1 cellular context compared by ENCODE assay signal in the genomic region with DNA sequence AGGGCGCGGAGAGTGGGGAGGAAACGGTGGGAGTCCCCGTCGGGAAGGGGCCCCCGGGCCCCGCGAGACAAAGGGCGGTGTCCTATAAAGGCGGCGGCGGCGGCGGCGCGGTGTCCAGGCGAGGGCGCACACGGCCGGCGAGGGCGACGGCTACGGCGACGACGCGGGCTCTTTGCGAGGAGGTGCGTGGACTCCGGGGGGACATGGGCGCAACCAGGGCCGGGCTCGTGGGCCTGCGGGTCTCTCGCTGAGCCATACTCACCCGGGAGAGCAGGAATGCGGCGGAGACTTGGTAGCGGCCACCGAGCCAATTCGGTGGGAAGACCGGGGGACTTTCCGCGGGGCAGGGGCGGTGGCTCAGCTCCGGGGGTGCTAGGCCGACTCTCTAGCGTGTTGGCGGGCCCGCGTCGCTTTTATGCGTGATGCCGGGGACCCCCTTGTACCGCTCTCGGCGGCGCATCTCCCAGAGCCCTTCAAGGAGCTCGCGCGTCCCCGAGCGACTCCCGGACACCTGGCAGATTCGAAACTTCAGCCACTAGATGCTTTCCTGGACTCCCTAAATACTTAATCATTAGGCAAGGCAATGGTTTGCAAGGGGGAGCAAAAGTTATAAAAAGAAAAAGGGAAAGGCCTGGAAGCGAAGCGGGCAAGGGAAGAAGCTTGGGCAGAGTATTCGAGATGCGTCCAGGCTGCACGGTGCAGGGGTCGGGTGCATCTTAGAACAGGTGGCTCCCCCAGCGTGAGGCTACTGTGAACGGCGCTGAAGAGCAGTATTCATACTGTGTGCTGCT.
TF ChIP-seq lines count a peak whose summit lies in the region.

No MANE protein-coding gene starts in this region.

TF ChIP-seq in HepG2, 621 proteins besides CTCF, POLR2A, EP300 and RAD21 (continued from another document and continues in another):
- TF ChIP-seq ZBTB46 (CRISPR knock-in tag; IDR thresholded peaks at IDR 0.05; ENCODE audit: borderline replicate concordance) (no peak), SYNCRIP (IDR thresholded peaks at IDR 0.05; ENCODE audit: insufficient read depth, low read depth, low read length) (no peak), ZNF274 (CRISPR knock-in tag; IDR thresholded peaks at IDR 0.05) (peak; percentile 63; the same call in 1 of the 2 replicates), SPEN (CRISPR knock-in tag; IDR thresholded peaks at IDR 0.05; ENCODE audit: low read depth) (peak; percentile 47; the same call in 1 of the 2 replicates), KDM5B (CRISPR knock-in tag; IDR thresholded peaks at IDR 0.05; ENCODE audit: borderline replicate concordance) (peak; percentile 86), EED (CRISPR knock-in tag; IDR thresholded peaks at IDR 0.05) (no peak; the same call in 1 of the 2 replicates), GPN1 (CRISPR knock-in tag; IDR thresholded peaks at IDR 0.05; ENCODE audit: borderline replicate concordance) (no peak), ZBTB7A (CRISPR knock-in tag; IDR thresholded peaks at IDR 0.05) (0 out of 2 replicates have a peak, but pooled peaks have one; percentile 77), THAP7 (CRISPR knock-in tag; IDR thresholded peaks at IDR 0.05) (peak; percentile 54; the same call in 1 of the 2 replicates), XRCC5 (optimal IDR thresholded peaks at IDR 0.05; ENCODE audit: low read length) (peak; percentile 41), ZNF768 (CRISPR knock-in tag; IDR thresholded peaks at IDR 0.05) (peak; percentile 74; the same call in 1 of the 2 replicates), NPAS2 (CRISPR knock-in tag; IDR thresholded peaks at IDR 0.05; ENCODE audit: borderline replicate concordance) (no peak), MYPOP (CRISPR knock-in tag; IDR thresholded peaks at IDR 0.05) (0 out of 2 replicates have a peak, but pooled peaks have one; percentile 62), ATF7-NPFF (CRISPR knock-in tag; IDR thresholded peaks at IDR 0.05; ENCODE audit: low read depth) (0 out of 2 replicates have a peak, but pooled peaks have one; percentile 59), SALL2 (CRISPR knock-in tag; IDR thresholded peaks at IDR 0.05) (no peak), GPBP1L1 (CRISPR knock-in tag; IDR thresholded peaks at IDR 0.05) (no peak), AGO2 (optimal IDR thresholded peaks at IDR 0.05; ENCODE audit: low read depth, low read length) (no peak), FOSL2 (CRISPR knock-in tag; IDR thresholded peaks at IDR 0.05) (no peak), PRDM15 (CRISPR knock-in tag; IDR thresholded peaks at IDR 0.05) (no peak), SOX5 (CRISPR knock-in tag; IDR thresholded peaks at IDR 0.05; ENCODE audit: borderline replicate concordance) (peak; percentile 28; the same call in 1 of the 2 replicates), ARHGAP35 (CRISPR knock-in tag; IDR thresholded peaks at IDR 0.05; ENCODE audit: borderline replicate concordance) (no peak), ZNF816 (CRISPR knock-in tag; IDR thresholded peaks at IDR 0.05; ENCODE audit: borderline replicate concordance) (no peak), ZBTB14 (CRISPR knock-in tag; IDR thresholded peaks at IDR 0.05) (peak; percentile 27; the same call in 1 of the 2 replicates), ZNF782 (CRISPR knock-in tag; IDR thresholded peaks at IDR 0.05; ENCODE audit: borderline replicate concordance) (no peak), PTBP1 (IDR thresholded peaks at IDR 0.05; ENCODE audit: low read depth, low read length, poor library complexity, severe bottlenecking) (no peak), HNF4G (IDR thresholded peaks at IDR 0.05; ENCODE audit: borderline replicate concordance, low read depth, low read length) (no peak), HNF4G (CRISPR knock-in tag; IDR thresholded peaks at IDR 0.05; ENCODE audit: borderline replicate concordance, low read depth) (no peak), HOXA9 (CRISPR knock-in tag; IDR thresholded peaks at IDR 0.05; ENCODE audit: borderline replicate concordance) (no peak), SRY (CRISPR knock-in tag; IDR thresholded peaks at IDR 0.05) (no peak), SIX4 (CRISPR knock-in tag; IDR thresholded peaks at IDR 0.05) (no peak), PCBP2 (optimal IDR thresholded peaks at IDR 0.05; ENCODE audit: low read depth, low read length, poor library complexity, severe bottlenecking) (no peak), ZFP1 (CRISPR knock-in tag; IDR thresholded peaks at IDR 0.05) (no peak), MXI1 (IDR thresholded peaks at IDR 0.05; ENCODE audit: borderline replicate concordance, low read depth, low read length) (no peak), JUND (CRISPR knock-in tag; IDR thresholded peaks at IDR 0.05) (no peak), ZNF354B (CRISPR knock-in tag; IDR thresholded peaks at IDR 0.05) (no peak), ONECUT2 (CRISPR knock-in tag; IDR thresholded peaks at IDR 0.05) (no peak), TCF12 (IDR thresholded peaks at IDR 0.05) (no peak), TCF12 (CRISPR knock-in tag; IDR thresholded peaks at IDR 0.05) (no peak), ZNF224 (CRISPR knock-in tag; IDR thresholded peaks at IDR 0.05) (no peak), E2F5 (CRISPR knock-in tag; conservative IDR thresholded peaks at IDR 0.05) (no peak; the same call in 1 of the 2 replicates), ZNF691 (CRISPR knock-in tag; IDR thresholded peaks at IDR 0.05; ENCODE audit: borderline replicate concordance, low read depth) (peak; percentile 49; the same call in 1 of the 2 replicates), NAIF1 (CRISPR knock-in tag; IDR thresholded peaks at IDR 0.05; ENCODE audit: borderline replicate concordance) (no peak), NFIB (CRISPR knock-in tag; IDR thresholded peaks at IDR 0.05; ENCODE audit: borderline replicate concordance) (no peak), KLF15 (CRISPR knock-in tag; IDR thresholded peaks at IDR 0.05; ENCODE audit: borderline replicate concordance) (no peak), JDP2 (CRISPR knock-in tag; IDR thresholded peaks at IDR 0.05; ENCODE audit: borderline replicate concordance) (no peak), KDM2A (CRISPR knock-in tag; IDR thresholded peaks at IDR 0.05; ENCODE audit: borderline replicate concordance, low read depth) (peak; percentile 80)
- TF ChIP-seq, protein P1, sequence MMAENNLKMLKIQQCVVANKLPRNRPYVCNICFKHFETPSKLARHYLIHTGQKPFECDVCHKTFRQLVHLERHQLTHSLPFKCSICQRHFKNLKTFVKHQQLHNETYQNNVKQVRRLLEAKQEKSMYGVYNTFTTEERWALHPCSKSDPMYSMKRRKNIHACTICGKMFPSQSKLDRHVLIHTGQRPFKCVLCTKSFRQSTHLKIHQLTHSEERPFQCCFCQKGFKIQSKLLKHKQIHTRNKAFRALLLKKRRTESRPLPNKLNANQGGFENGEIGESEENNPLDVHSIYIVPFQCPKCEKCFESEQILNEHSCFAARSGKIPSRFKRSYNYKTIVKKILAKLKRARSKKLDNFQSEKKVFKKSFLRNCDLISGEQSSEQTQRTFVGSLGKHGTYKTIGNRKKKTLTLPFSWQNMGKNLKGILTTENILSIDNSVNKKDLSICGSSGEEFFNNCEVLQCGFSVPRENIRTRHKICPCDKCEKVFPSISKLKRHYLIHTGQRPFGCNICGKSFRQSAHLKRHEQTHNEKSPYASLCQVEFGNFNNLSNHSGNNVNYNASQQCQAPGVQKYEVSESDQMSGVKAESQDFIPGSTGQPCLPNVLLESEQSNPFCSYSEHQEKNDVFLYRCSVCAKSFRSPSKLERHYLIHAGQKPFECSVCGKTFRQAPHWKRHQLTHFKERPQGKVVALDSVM (CRISPR knock-in tag; IDR thresholded peaks at IDR 0.05): no peak
- TF ChIP-seq, protein P2, sequence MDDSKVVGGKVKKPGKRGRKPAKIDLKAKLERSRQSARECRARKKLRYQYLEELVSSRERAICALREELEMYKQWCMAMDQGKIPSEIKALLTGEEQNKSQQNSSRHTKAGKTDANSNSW (CRISPR knock-in tag; IDR thresholded peaks at IDR 0.05; ENCODE audit: borderline replicate concordance): peak; percentile 36; the same call in 1 of the 2 replicates
